In the genomic region with DNA sequence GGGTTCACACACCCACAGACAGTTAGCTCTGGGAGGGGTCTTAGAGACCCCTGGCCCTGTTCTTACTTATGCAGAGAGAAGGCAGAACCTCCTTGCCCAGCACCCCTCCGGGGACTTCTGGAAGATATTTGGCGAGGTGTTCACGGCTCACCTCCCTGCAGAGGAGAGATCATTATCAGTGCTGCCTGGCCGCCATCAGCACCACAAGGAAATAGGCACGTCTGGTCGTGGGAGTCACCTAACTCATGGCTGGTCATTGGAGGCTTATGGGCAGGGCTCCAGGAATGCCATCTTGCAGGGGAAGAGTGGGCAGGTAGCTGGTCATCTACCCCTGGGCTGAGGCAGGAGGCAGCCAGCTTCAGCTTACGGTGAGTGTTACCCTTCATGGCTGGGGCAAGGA, we compare ENCODE assay signal across 13 cellular contexts.
DNase-seq lines count a peak whose midpoint lies in the region; ATAC-seq and TF ChIP-seq lines count a peak whose summit lies in the region.
"Had no signal": no experiment of that assay in that cellular context is flagged by ENCODE, and none has a peak within 500 bp of the region (broad histone marks: within the 10 kb centered on the region; RNA-seq: fewer than 3 reads in every experiment).

No MANE protein-coding gene starts in this region.

- H2AK9ac ChIP-seq in IMR-90 (replicated peaks; ENCODE audit: low read depth, low read length, poor library complexity), result no peak overlapping the region

- intact Hi-C loops in IMR-90 (cut with micrococcal nuclease) (no loop called here), right lobe of liver (cut with DNase I) (no loop called here)

- H3K79me2 ChIP-seq in parathyroid adenoma, result no peaks in the 10 kb centered on the region

- CTCF ChIA-PET in IMR-90 (lab: Yijun Ruan, JAX), result no interaction called here

- TF ChIP-seq RAD21 in IMR-90 (IDR thresholded peaks at IDR 0.05; ENCODE audit: low read length), result no peak

- TF ChIP-seq CTCF in IMR-90 (conservative IDR thresholded peaks at IDR 0.05; ENCODE audit: low read depth, low read length) (no peak), parathyroid adenoma (IDR thresholded peaks at IDR 0.05) (no peak), right lobe of liver (IDR thresholded peaks at IDR 0.05) (no peak)

- H3K4me2 ChIP-seq in IMR-90 (ENCODE audit: low read depth, low read length), result no peak overlapping the region
- H3K4me2 ChIP-seq in parathyroid adenoma (ENCODE audit: low read length), result peak overlapping the region; percentile 1

- no peaks in the 10 kb centered on the region for H3K79me1 ChIP-seq in IMR-90 (ENCODE audit: low read depth in 1 of 2, low read length in 2 of 2)

- H2BK120ac ChIP-seq in IMR-90 (ENCODE audit: low read depth, low read length), result 0 out of 2 replicates have a peak overlapping the region, but pooled peaks have one; percentile 0

- H4K20me1 ChIP-seq in IMR-90 (ENCODE audit: insufficient read depth, low read length), result no peaks in the 10 kb centered on the region

- H2BK15ac ChIP-seq in IMR-90 (ENCODE audit: low read depth, low read length), result no peak overlapping the region

- 0 out of 2 replicates have a peak overlapping the region, but pooled peaks have one; percentile 3 for H3K14ac ChIP-seq in IMR-90 (replicated peaks; ENCODE audit: low read depth, low read length)

- WGBS in IMR-90 (ENCODE audit: extremely low coverage in 2 of 2, insufficient read length in 1 of 2), 2 experiments, result 93% methylated on average over 3 of the region's 7 CpGs; no CpG with 5 or more reads in 1 of the 2 experiments
- WGBS in right lobe of liver (ENCODE audit: insufficient coverage, low coverage, low lambda C conversion rate, missing lambda C conversion rate), result 81% methylated on average over 5 of the region's 7 CpGs

- H3K36me3 ChIP-seq in IMR-90 (ENCODE audit: control insufficient read depth, insufficient read depth, low read length) (no peaks in the 10 kb centered on the region), parathyroid adenoma (ENCODE audit: control insufficient read depth, insufficient read depth, low read length) (no peaks in the 10 kb centered on the region), right lobe of liver (no peaks in the 10 kb centered on the region)
- H3K36me3 ChIP-seq: BE2C, HAP-1 had no signal

- H3K18ac ChIP-seq in IMR-90 (ENCODE audit: low read depth, low read length), result no peak overlapping the region

- H3K4ac ChIP-seq in IMR-90 (ENCODE audit: low read depth, low read length), result 0 out of 2 replicates have a peak overlapping the region, but pooled peaks have one; percentile 13

- peaks cover 8% of the 10 kb centered on the region for H3K9me1 ChIP-seq in IMR-90 (ENCODE audit: insufficient read depth, low read length)

- H3K9ac ChIP-seq in IMR-90 (ENCODE audit: low read depth, low read length) (no peak overlapping the region), parathyroid adenoma (no peak overlapping the region)

- H3K27me3 ChIP-seq in IMR-90 (ENCODE audit: control insufficient read depth, insufficient read depth, low read length), result no peaks in the 10 kb centered on the region
- no peaks in the 10 kb centered on the region for H3K27me3 ChIP-seq in parathyroid adenoma (ENCODE audit: control insufficient read depth, insufficient read depth, low read length)
- no peaks in the 10 kb centered on the region for H3K27me3 ChIP-seq in right lobe of liver
- H3K27me3 ChIP-seq: BE2C had no signal

- DNase-seq in IMR-90, result no peak
- peak; percentile 34 for DNase-seq in M059J (ENCODE audit: low read depth)
- no peak for DNase-seq in NCI-H2029 treated with DMSO at 0.1 percent for 48 hours (lab: John Stamatoyannopoulos, UW)
- no peak for DNase-seq in NAMALWA (ENCODE audit: low spot score)
- no peak for DNase-seq in right lobe of liver
- DNase-seq: ACHN; BE2C; C1 segment of cervical spinal cord; Caco-2; CD4-positive, CD25-positive, alpha-beta regulatory T cell; CD8-positive, alpha-beta memory T cell had no signal

- dilution Hi-C loops in IMR-90 (cut with HindIII; ENCODE audit: low sequenced_read_pairs, unreplicated experiment), result no loop called here

- H3K9me3 ChIP-seq in IMR-90 (ENCODE audit: control insufficient read depth, insufficient read depth, low read length), result no peaks in the 10 kb centered on the region
- H3K9me3 ChIP-seq in parathyroid adenoma (ENCODE audit: control insufficient read depth, low read length), result no peaks in the 10 kb centered on the region
- no peaks in the 10 kb centered on the region for H3K9me3 ChIP-seq in right lobe of liver
- H3K9me3 ChIP-seq: BE2C, HAP-1 had no signal

- peaks cover 4% of the 10 kb centered on the region for H3K4me1 ChIP-seq in IMR-90 (ENCODE audit: control insufficient read depth, insufficient read depth, low read length)
- peaks cover 11% of the 10 kb centered on the region for H3K4me1 ChIP-seq in parathyroid adenoma
- H3K4me1 ChIP-seq in right lobe of liver, result no peaks in the 10 kb centered on the region
- H3K4me1 ChIP-seq: BE2C, HAP-1 had no signal

- POLR2A ChIA-PET in IMR-90 (lab: Charles Lee; ENCODE audit: unreplicated experiment), result no interaction called here

- no TSS peak for BruUV-seq in IMR-90 (replicated peaks; lab: Mats Ljungman, UMichigan)

- in situ Hi-C loops in IMR-90 (cut with MboI; ENCODE audit: low sequenced_read_pairs), result no loop called here

- H3K56ac ChIP-seq in IMR-90 (ENCODE audit: extremely low read depth, insufficient read depth, low read length), result no peak overlapping the region

- H3K27ac ChIP-seq in IMR-90 (ENCODE audit: insufficient read depth, low read length) (no peak overlapping the region), parathyroid adenoma (no peak overlapping the region), right lobe of liver (no peak overlapping the region)

- H2AFZ ChIP-seq in IMR-90 (replicated peaks; ENCODE audit: low read length, poor library complexity) (no peak overlapping the region), parathyroid adenoma (peak overlapping the region; percentile 34)

- H4K8ac ChIP-seq in IMR-90 (ENCODE audit: low read depth in 2 of 2, low read length in 2 of 2), result no peak overlapping the region

- H3K4me3 ChIP-seq in IMR-90 (ENCODE audit: insufficient read depth, low read depth, low read length) (no peak overlapping the region), parathyroid adenoma (ENCODE audit: low read depth, low read length) (no peak overlapping the region), right lobe of liver (no peak overlapping the region)
- H3K4me3 ChIP-seq: HAP-1 had no signal

- H2BK20ac ChIP-seq in IMR-90 (ENCODE audit: low read depth, low read length), result no peak overlapping the region

- no peak overlapping the region for H4K5ac ChIP-seq in IMR-90 (ENCODE audit: low read depth, low read length)

- no peak for ATAC-seq in IMR-90 (ENCODE audit: low read depth)
- ATAC-seq in right lobe of liver, result no peak

- H4K91ac ChIP-seq in IMR-90 (ENCODE audit: insufficient read depth, low read depth, low read length), result no peak overlapping the region

- peak overlapping the region; percentile 13; the same call in 1 of the 2 replicates for H2AK5ac ChIP-seq in IMR-90 (ENCODE audit: low read depth, low read length)

- no peak overlapping the region for H2BK5ac ChIP-seq in IMR-90 (ENCODE audit: low read depth, low read length, poor library complexity, severe bottlenecking)

- H3K23ac ChIP-seq in IMR-90 (ENCODE audit: low read depth, low read length), result no peak overlapping the region

- TF ChIP-seq POLR2A in IMR-90 (IDR thresholded peaks at IDR 0.05; ENCODE audit: low read depth, low read length) (no peak), right lobe of liver (IDR thresholded peaks at IDR 0.05) (no peak)

TF ChIP-seq in IMR-90, 13 proteins besides CTCF, POLR2A, EP300 and RAD21:
- TF ChIP-seq CHD1 (IDR thresholded peaks at IDR 0.05; ENCODE audit: low read depth, low read length) (no peak), CEBPB (IDR thresholded peaks at IDR 0.05; ENCODE audit: low read depth, low read length) (no peak), RFX5 (IDR thresholded peaks at IDR 0.05; ENCODE audit: low read depth, low read length) (no peak), USF2 (IDR thresholded peaks at IDR 0.05; ENCODE audit: low read depth, low read length) (no peak), BHLHE40 (IDR thresholded peaks at IDR 0.05; ENCODE audit: low read depth, low read length) (no peak)
- TF ChIP-seq, protein P1, sequence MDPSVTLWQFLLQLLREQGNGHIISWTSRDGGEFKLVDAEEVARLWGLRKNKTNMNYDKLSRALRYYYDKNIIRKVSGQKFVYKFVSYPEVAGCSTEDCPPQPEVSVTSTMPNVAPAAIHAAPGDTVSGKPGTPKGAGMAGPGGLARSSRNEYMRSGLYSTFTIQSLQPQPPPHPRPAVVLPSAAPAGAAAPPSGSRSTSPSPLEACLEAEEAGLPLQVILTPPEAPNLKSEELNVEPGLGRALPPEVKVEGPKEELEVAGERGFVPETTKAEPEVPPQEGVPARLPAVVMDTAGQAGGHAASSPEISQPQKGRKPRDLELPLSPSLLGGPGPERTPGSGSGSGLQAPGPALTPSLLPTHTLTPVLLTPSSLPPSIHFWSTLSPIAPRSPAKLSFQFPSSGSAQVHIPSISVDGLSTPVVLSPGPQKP (IDR thresholded peaks at IDR 0.05; ENCODE audit: borderline replicate concordance, low read depth, low read length), result no peak
